Comparison of ENCODE assay signal across 9 cellular contexts in genomic region chr9:124480621-124480981, GRCh38. TPM values are rescaled to one million over a fixed set of nuclear protein-coding genes. Genes with fewer than 3 reads are reported as not detected.
A peak's percentile ranks its signal among the peaks of the same experiment; 100 is the strongest.
DNase-seq lines count a peak whose midpoint lies in the region; ATAC-seq, FAIRE-seq and TF ChIP-seq lines count a peak whose summit lies in the region.
"Had no signal": no experiment of that assay in that cellular context is flagged by ENCODE, and none has a peak within 500 bp of the region (broad histone marks: within the 10 kb centered on the region; RNA-seq: fewer than 3 reads in every experiment).

No MANE protein-coding gene starts in this region.

- DNase-seq in MCF 10A (ENCODE audit: unreplicated experiment) (peak; percentile 36), breast epithelium (ENCODE audit: low spot score in 2 of 2) (no peak), NCI-H82 treated with DMSO at 0.1 percent for 48 hours (lab: John Stamatoyannopoulos, UW; ENCODE audit: unreplicated experiment) (peak; percentile 16), ecto neural progenitor cell (ENCODE audit: low spot score) (peak; percentile 76), urothelium cell line (ENCODE audit: low spot score) (peak; percentile 36), A172 (ENCODE audit: low spot score) (no peak)

- no peak for TF ChIP-seq POLR2A in breast epithelium (IDR thresholded peaks at IDR 0.05)

- peaks cover 0 to 7% of the 10 kb centered on the region in 2 donors for H3K4me1 ChIP-seq in breast epithelium

- FAIRE-seq in urothelium cell line (lab: Jason Lieb, UNC): no peak

- no peaks in the 10 kb centered on the region for H3K9me3 ChIP-seq in breast epithelium

- no peaks in the 10 kb centered on the region for H3K36me3 ChIP-seq in breast epithelium

- H3K27me3 Mint-ChIP-seq in MCF 10A (ENCODE audit: insufficient read depth, unreplicated experiment): peaks cover 22% of the 10 kb centered on the region

- POLR2A ChIA-PET in MCF 10A (lab: Yijun Ruan, JAX): no interaction called here

- H3K27me3 ChIP-seq in breast epithelium: peaks cover 0 to 71% of the 10 kb centered on the region in 2 donors

- H3K9me3 Mint-ChIP-seq in MCF 10A (ENCODE audit: unreplicated experiment): no peaks in the 10 kb centered on the region

- H3K4me1 Mint-ChIP-seq in MCF 10A (ENCODE audit: insufficient read depth, unreplicated experiment): peaks cover 4% of the 10 kb centered on the region

- BruUV-seq in MCF 10A (replicated peaks; lab: Mats Ljungman, UMichigan): no TSS peak

- ATAC-seq in HG03108 (IDR thresholded peaks at IDR 0.05; ENCODE audit: unreplicated experiment): no peak
- ATAC-seq in HG03342 (IDR thresholded peaks at IDR 0.05; ENCODE audit: unreplicated experiment): no peak

- no peak overlapping the region for H3K27ac Mint-ChIP-seq in MCF 10A (ENCODE audit: low read depth, unreplicated experiment)

- no peaks in the 10 kb centered on the region for H3K36me3 Mint-ChIP-seq in MCF 10A (ENCODE audit: insufficient read depth, unreplicated experiment)

- H3K4me3 ChIP-seq in breast epithelium: no peak overlapping the region

- TF ChIP-seq CTCF in MCF 10A (IDR thresholded peaks at IDR 0.05; ENCODE audit: unreplicated experiment) (peak; percentile 28), breast epithelium (IDR thresholded peaks at IDR 0.05) (no peak)

- no peak overlapping the region for H3K27ac ChIP-seq in breast epithelium

- H3K4me3 Mint-ChIP-seq in MCF 10A (ENCODE audit: unreplicated experiment): no peak overlapping the region

- CTCF ChIA-PET in MCF 10A (lab: Yijun Ruan, JAX): interaction anchor here (0.8 to 1.5 kb wide), 3 partner anchors 19 to 63 kb away, joined by 3 to 9 read pairs (median 3); no protein-coding TSS in a partner anchor

- intact Hi-C loops in MCF 10A (cut with micrococcal nuclease): loop anchor here (1.0 kb wide), 1 partner anchor 61 kb away; no protein-coding TSS in a partner anchor
- intact Hi-C loops in breast epithelium (cut with DNase I; ENCODE audit: low total_unique reads): no loop called here

RNA-seq across cellular contexts. Expression of gene NR5A1, which starts 26.6 kb away (rescaled TPM):
- total RNA-seq in MCF 10A (2022) (not detected in 2 replicates), breast epithelium (not detected)
- not detected in 2 replicates for total RNA-seq in A172 (2014; rRNA removed; shearing (Covaris generic))
- total RNA-seq: renal cortical epithelial cell had no signal

RNA-seq across cellular contexts. Expression of gene ADGRD2, which starts 30.4 kb away (rescaled TPM):
- total RNA-seq in MCF 10A (2022): not detected in 2 replicates
- total RNA-seq in breast epithelium: 1 to 10 TPM in 2 of 3 donors, not detected in 1; 2.6 to 2.9 TPM
- not detected in 2 replicates for total RNA-seq in A172 (2014; rRNA removed; shearing (Covaris generic))
- total RNA-seq: renal cortical epithelial cell had no signal

Comparison
In these comparisons a context has a peak if more than half of its experiments do, and no peak if none do; other contexts are left out.
1. DNase-seq: peak in MCF 10A (single experiment), NCI-H82 treated with DMSO at 0.1 percent for 48 hours (single experiment), ecto neural progenitor cell (single experiment) and urothelium cell line (single experiment); none in breast epithelium (0 of 2) and A172 (single experiment).